17 cellular contexts compared by ENCODE assay signal in genomic region chr10:31413325-31413724, GRCh38.
DNase-seq lines count a peak whose midpoint lies in the region; ATAC-seq, FAIRE-seq and TF ChIP-seq lines count a peak whose summit lies in the region.
"Had no signal": no experiment of that assay in that cellular context is flagged by ENCODE, and none has a peak within 500 bp of the region (broad histone marks: within the 10 kb centered on the region; RNA-seq: fewer than 3 reads in every experiment).

No MANE protein-coding gene starts in this region.

- no peak overlapping the region for H2AFZ ChIP-seq in parathyroid adenoma

- H3K9me3 Mint-ChIP-seq in activated CD8-positive, alpha-beta memory T cell treated with anti-CD3 and anti-CD28 coated beads, Interleukin-2, amount 10 ng/mL, durations not matched to agents 7 days and 5 days (ENCODE audit: low read depth): peaks cover 4% of the 10 kb centered on the region
- H3K9me3 Mint-ChIP-seq: activated naive CD4-positive, alpha-beta T cell treated with anti-CD3 and anti-CD28 coated beads, Interleukin-2, amount 50 U/mL, for 24 hours had no signal

- CTCF ChIA-PET in activated CD8-positive, alpha-beta memory T cell treated with anti-CD3 and anti-CD28 coated beads, Interleukin-2, amount 10 ng/mL, durations not matched to agents 7 days and 5 days (lab: Charles Lee): no interaction called here

- no peak overlapping the region for H3K27ac Mint-ChIP-seq in activated CD8-positive, alpha-beta memory T cell treated with anti-CD3 and anti-CD28 coated beads, Interleukin-2, amount 10 ng/mL, durations not matched to agents 7 days and 5 days
- H3K27ac Mint-ChIP-seq: activated CD4-positive, alpha-beta T cell treated with anti-CD3 and anti-CD28 coated beads, Interleukin-2, amount 10 ng/mL, durations not matched to agents 24 days and 14 days; activated naive CD4-positive, alpha-beta T cell treated with anti-CD3 and anti-CD28 coated beads, Interleukin-2, amount 50 U/mL, for 24 hours had no signal

- H3K27me3 Mint-ChIP-seq in activated CD8-positive, alpha-beta memory T cell treated with anti-CD3 and anti-CD28 coated beads, Interleukin-2, amount 10 ng/mL, durations not matched to agents 7 days and 5 days: no peaks in the 10 kb centered on the region
- H3K27me3 Mint-ChIP-seq: activated CD4-positive, alpha-beta T cell treated with anti-CD3 and anti-CD28 coated beads, Interleukin-2, amount 10 ng/mL, durations not matched to agents 24 days and 14 days; activated naive CD4-positive, alpha-beta T cell treated with anti-CD3 and anti-CD28 coated beads, Interleukin-2, amount 50 U/mL, for 24 hours had no signal

- H3K4me1 Mint-ChIP-seq in activated CD8-positive, alpha-beta memory T cell treated with anti-CD3 and anti-CD28 coated beads, Interleukin-2, amount 10 ng/mL, durations not matched to agents 7 days and 5 days: peaks cover 13% of the 10 kb centered on the region

- no peak overlapping the region for H3K4me3 Mint-ChIP-seq in activated CD8-positive, alpha-beta memory T cell treated with anti-CD3 and anti-CD28 coated beads, Interleukin-2, amount 10 ng/mL, durations not matched to agents 7 days and 5 days
- H3K4me3 Mint-ChIP-seq: activated CD4-positive, alpha-beta T cell treated with anti-CD3 and anti-CD28 coated beads, Interleukin-2, amount 10 ng/mL, durations not matched to agents 24 days and 14 days; activated naive CD4-positive, alpha-beta T cell treated with anti-CD3 and anti-CD28 coated beads, Interleukin-2, amount 50 U/mL, for 24 hours had no signal

- H3K27ac ChIP-seq in parathyroid adenoma: no peak overlapping the region
- H3K27ac ChIP-seq: breast epithelium had no signal

- H3K36me3 Mint-ChIP-seq in activated CD8-positive, alpha-beta memory T cell treated with anti-CD3 and anti-CD28 coated beads, Interleukin-2, amount 10 ng/mL, durations not matched to agents 7 days and 5 days: peaks cover 31% of the 10 kb centered on the region

- no peak for DNase-seq in GM12892 (ENCODE audit: insufficient read length)
- DNase-seq in M059J (ENCODE audit: low read depth): peak; percentile 57
- peak; percentile 42 for DNase-seq in choroid plexus epithelial cell (ENCODE audit: low read depth)
- DNase-seq in NCI-H1436 treated with DMSO at 0.1 percent for 48 hours (lab: John Stamatoyannopoulos, UW): no peak
- no peak for DNase-seq in NCI-H82 (lab: John Stamatoyannopoulos, UW)
- no peak for DNase-seq in activated CD8-positive, alpha-beta memory T cell treated with anti-CD3 and anti-CD28 coated beads, Interleukin-2, amount 10 ng/mL, durations not matched to agents 7 days and 5 days
- DNase-seq: activated CD4-positive, alpha-beta T cell treated with anti-CD3 and anti-CD28 coated beads, Interleukin-2, amount 10 ng/mL, durations not matched to agents 24 days and 14 days; left cardiac atrium; NCI-H146; nucleus accumbens; stimulated activated CD4-positive, alpha-beta T cell treated with anti-CD3 and anti-CD28 coated beads, Interleukin-1b, Interleukin-23, amount 100 ng/mL, for 48 hours; substantia nigra had no signal

- no peak overlapping the region for H3K9ac ChIP-seq in parathyroid adenoma

- no peaks in the 10 kb centered on the region for H3K9me3 ChIP-seq in parathyroid adenoma (ENCODE audit: control insufficient read depth, low read length)

- no peaks in the 10 kb centered on the region for H3K4me1 ChIP-seq in parathyroid adenoma
- H3K4me1 ChIP-seq: breast epithelium had no signal

- no peak for ATAC-seq in activated CD8-positive, alpha-beta memory T cell treated with anti-CD3 and anti-CD28 coated beads, Interleukin-2, amount 10 ng/mL, durations not matched to agents 7 days and 5 days
- ATAC-seq: left cardiac atrium, sciatic nerve had no signal

- H3K36me3 ChIP-seq in parathyroid adenoma (ENCODE audit: control insufficient read depth, insufficient read depth, low read length): no peaks in the 10 kb centered on the region
- H3K36me3 ChIP-seq: breast epithelium had no signal

- no peak for TF ChIP-seq CTCF in choroid plexus epithelial cell (conservative IDR thresholded peaks at IDR 0.05; ENCODE audit: low read depth, low read length)
- no peak for TF ChIP-seq CTCF in parathyroid adenoma (IDR thresholded peaks at IDR 0.05)

- TF ChIP-seq POLR2A in GM12892 (IDR thresholded peaks at IDR 0.05; ENCODE audit: low read depth, low read length): no peak

- peak; percentile 27 for FAIRE-seq in GM12892 (lab: Jason Lieb, UNC)
- FAIRE-seq: TTC549 had no signal

- H3K4me3 ChIP-seq in choroid plexus epithelial cell (ENCODE audit: low read depth, low read length) (no peak overlapping the region), parathyroid adenoma (ENCODE audit: low read depth, low read length) (no peak overlapping the region)
- H3K4me3 ChIP-seq: breast epithelium had no signal

- peak overlapping the region; percentile 2 for H3K4me2 ChIP-seq in parathyroid adenoma (ENCODE audit: low read length)

- no peaks in the 10 kb centered on the region for H3K27me3 ChIP-seq in parathyroid adenoma (ENCODE audit: control insufficient read depth, insufficient read depth, low read length)
- H3K27me3 ChIP-seq: breast epithelium had no signal

- H3K79me2 ChIP-seq in parathyroid adenoma: no peaks in the 10 kb centered on the region

Comparison
In these comparisons a context has a peak if more than half of its experiments do, and no peak if none do; other contexts are left out.
1. DNase-seq: peak in M059J (single experiment) and choroid plexus epithelial cell (single experiment); none in GM12892 (single experiment), NCI-H1436 treated with DMSO at 0.1 percent for 48 hours (single experiment), NCI-H82 (single experiment) and activated CD8-positive, alpha-beta memory T cell treated with anti-CD3 and anti-CD28 coated beads, Interleukin-2, amount 10 ng/mL, durations not matched to agents 7 days and 5 days (single experiment).